ENCODE assay signal across 24 cellular contexts in genomic region chr3:8846176-8846575, GRCh38.
DNase-seq lines count a peak whose midpoint lies in the region; ATAC-seq, FAIRE-seq and TF ChIP-seq lines count a peak whose summit lies in the region.
"Had no signal": no experiment of that assay in that cellular context is flagged by ENCODE, and none has a peak within 500 bp of the region (broad histone marks: within the 10 kb centered on the region; RNA-seq: fewer than 3 reads in every experiment).

No MANE protein-coding gene starts in this region.

- H3K14ac ChIP-seq in trophoblast cell (ENCODE audit: low read length), result no peak overlapping the region

- H3K4me1 Mint-ChIP-seq in GM23338, result peaks cover 7% of the 10 kb centered on the region; the same call in 2 of the 3 replicates
- H3K4me1 Mint-ChIP-seq in activated CD8-positive, alpha-beta T cell treated with anti-CD3 and anti-CD28 coated beads, Interleukin-2, amount 10 ng/mL, durations not matched to agents 7 days and 5 days (ENCODE audit: low read depth), result no peaks in the 10 kb centered on the region
- H3K4me1 Mint-ChIP-seq: naive B cell had no signal

- no peaks in the 10 kb centered on the region for H3K9me3 Mint-ChIP-seq in GM23338
- H3K9me3 Mint-ChIP-seq in activated CD8-positive, alpha-beta T cell treated with anti-CD3 and anti-CD28 coated beads, Interleukin-2, amount 10 ng/mL, durations not matched to agents 7 days and 5 days (ENCODE audit: insufficient read depth), result no peaks in the 10 kb centered on the region

- H4K8ac ChIP-seq in trophoblast cell (ENCODE audit: low read depth, low read length), result no peak overlapping the region

- peak overlapping the region; percentile 81 for H2BK5ac ChIP-seq in trophoblast cell (ENCODE audit: low read depth, low read length, poor library complexity)

- peaks cover 1% of the 10 kb centered on the region for H3K27me3 Mint-ChIP-seq in GM23338 (ENCODE audit: insufficient read depth, low read depth, poor library complexity)
- H3K27me3 Mint-ChIP-seq in activated CD8-positive, alpha-beta T cell treated with anti-CD3 and anti-CD28 coated beads, Interleukin-2, amount 10 ng/mL, durations not matched to agents 7 days and 5 days (ENCODE audit: low read depth), result no peaks in the 10 kb centered on the region
- H3K27me3 Mint-ChIP-seq: naive B cell had no signal

- H3K36me3 Mint-ChIP-seq in GM23338 (ENCODE audit: low read depth), result no peaks in the 10 kb centered on the region
- H3K36me3 Mint-ChIP-seq in activated CD8-positive, alpha-beta T cell treated with anti-CD3 and anti-CD28 coated beads, Interleukin-2, amount 10 ng/mL, durations not matched to agents 7 days and 5 days (ENCODE audit: low read depth), result peaks cover 2% of the 10 kb centered on the region
- H3K36me3 Mint-ChIP-seq: naive B cell had no signal

- peak; percentile 38; the same call in 2 of the 3 replicates for ATAC-seq in GM23338
- no peak for ATAC-seq in HG03159 (IDR thresholded peaks at IDR 0.05; ENCODE audit: unreplicated experiment)
- ATAC-seq in activated CD8-positive, alpha-beta T cell treated with anti-CD3 and anti-CD28 coated beads, Interleukin-2, amount 10 ng/mL, durations not matched to agents 7 days and 5 days, result no peak
- ATAC-seq: left lung, psoas muscle, sciatic nerve had no signal

- H3K36me3 ChIP-seq in GM23338 (ENCODE audit: insufficient read depth), result no peaks in the 10 kb centered on the region
- H3K36me3 ChIP-seq in SJSA1, result peaks cover 10% of the 10 kb centered on the region; the same call in 1 of the 2 replicates
- no peaks in the 10 kb centered on the region for H3K36me3 ChIP-seq in fibroblast of lung (ENCODE audit: control insufficient read depth, insufficient read depth, low read length)
- H3K36me3 ChIP-seq in trophoblast cell (ENCODE audit: control insufficient read depth in 1 of 2, insufficient read depth in 2 of 2, low read length in 2 of 2), result no peaks in the 10 kb centered on the region
- H3K36me3 ChIP-seq: left lung, tibial artery had no signal

- H3K18ac ChIP-seq in trophoblast cell (ENCODE audit: low read length), result peak overlapping the region; percentile 4

- peak overlapping the region; percentile 56 for H2BK120ac ChIP-seq in trophoblast cell (ENCODE audit: insufficient read depth, low read length, poor library complexity)

- peak overlapping the region; percentile 10 for H2BK12ac ChIP-seq in trophoblast cell (ENCODE audit: low read length)

- H4K91ac ChIP-seq in trophoblast cell (ENCODE audit: low read depth, low read length), result peak overlapping the region; percentile 55

- H3K27me3 ChIP-seq in GM23338 (ENCODE audit: insufficient read depth), result no peaks in the 10 kb centered on the region
- H3K27me3 ChIP-seq in SJSA1 (replicated peaks), result no peaks in the 10 kb centered on the region
- no peaks in the 10 kb centered on the region for H3K27me3 ChIP-seq in fibroblast of lung (ENCODE audit: control insufficient read depth, insufficient read depth, low read length)
- H3K27me3 ChIP-seq in trophoblast cell (ENCODE audit: insufficient read depth, low read length), result no peaks in the 10 kb centered on the region
- H3K27me3 ChIP-seq: left lung, SJCRH30, tibial artery had no signal

- CTCF ChIA-PET in activated CD8-positive, alpha-beta T cell treated with anti-CD3 and anti-CD28 coated beads, Interleukin-2, amount 10 ng/mL, durations not matched to agents 7 days and 5 days (lab: Charles Lee), result no interaction called here

- H3K4me2 ChIP-seq in GM23338 (no peak overlapping the region), fibroblast of lung (ENCODE audit: extremely low read depth, insufficient read depth, low read length) (peak overlapping the region; percentile 33), trophoblast cell (ENCODE audit: low read length) (no peak overlapping the region)

- H2AFZ ChIP-seq in GM23338 (no peak overlapping the region), fibroblast of lung (ENCODE audit: low read length) (no peak overlapping the region), trophoblast cell (ENCODE audit: insufficient read depth, low read length, poor library complexity) (no peak overlapping the region)

- H3K27ac ChIP-seq in GM23338 (ENCODE audit: low read depth) (no peak overlapping the region), SJSA1 (peak overlapping the region; percentile 54), fibroblast of lung (ENCODE audit: insufficient read depth, low read length) (no peak overlapping the region), trophoblast cell (ENCODE audit: low read depth, low read length) (peak overlapping the region; percentile 59)
- H3K27ac ChIP-seq: C4-2B, left lung, psoas muscle, SJCRH30, tibial artery had no signal

- H3K23ac ChIP-seq in trophoblast cell (ENCODE audit: low read length), result peak overlapping the region; percentile 56

- H3K79me2 ChIP-seq in GM23338 (replicated peaks; ENCODE audit: insufficient read depth) (no peaks in the 10 kb centered on the region), fibroblast of lung (ENCODE audit: control insufficient read depth, insufficient read depth, low read length) (no peaks in the 10 kb centered on the region), trophoblast cell (ENCODE audit: control insufficient read depth, insufficient read depth, low read length, poor library complexity) (no peaks in the 10 kb centered on the region)

- DNase-seq in GM23338 (ENCODE audit: low spot score) (no peak), SJSA1 (ENCODE audit: low read depth in 1 of 2, low spot score in 2 of 2) (no peak), fibroblast of lung (ENCODE audit: low read depth in 2 of 2) (no peak), trophoblast cell (no peak), GM19239 (ENCODE audit: insufficient read length, low spot score) (no peak), NCI-H2081 (lab: John Stamatoyannopoulos, UW) (no peak)
- DNase-seq in activated CD8-positive, alpha-beta T cell treated with anti-CD3 and anti-CD28 coated beads, Interleukin-2, amount 10 ng/mL, durations not matched to agents 7 days and 5 days, result no peak
- DNase-seq: activated CD4-positive, alpha-beta T cell treated with anti-CD3 and anti-CD28 coated beads, Interleukin-2, amount 50 U/mL, for 4 hours; activated naive CD4-positive, alpha-beta T cell; COR-L47; left lung; naive B cell; NCI-H146; NCI-H2107; psoas muscle; SJCRH30; stimulated activated CD4-positive, alpha-beta T cell treated with anti-CD3 and anti-CD28 coated beads, Interleukin-4, amount 100 ng/mL, for 1 hour; tibial artery had no signal

- FAIRE-seq in GM19239 (lab: Jason Lieb, UNC), result no peak
- FAIRE-seq: endometrium, GM12892 had no signal

- no peaks in the 10 kb centered on the region for H3F3A ChIP-seq in GM23338 (replicated peaks; ENCODE audit: low read depth)

- H3K9me2 ChIP-seq in GM23338 (ENCODE audit: insufficient read depth), result peaks cover 6% of the 10 kb centered on the region; the same call in 1 of the 2 replicates

- H3K4me1 ChIP-seq in GM23338 (ENCODE audit: insufficient read depth), result peaks cover 9% of the 10 kb centered on the region; the same call in 1 of the 2 replicates
- peaks cover 47% of the 10 kb centered on the region for H3K4me1 ChIP-seq in SJSA1 (replicated peaks)
- peaks cover 12% of the 10 kb centered on the region for H3K4me1 ChIP-seq in fibroblast of lung (ENCODE audit: control insufficient read depth, extremely low read depth, insufficient read depth, low read length)
- peaks cover 13 to 21% of the 10 kb centered on the region in 2 experiments for H3K4me1 ChIP-seq in trophoblast cell (ENCODE audit: control insufficient read depth in 1 of 2, insufficient read depth in 2 of 2, low read length in 2 of 2)
- H3K4me1 ChIP-seq: left lung, psoas muscle had no signal

- H3K9me3 ChIP-seq in SJSA1 (replicated peaks) (no peaks in the 10 kb centered on the region), fibroblast of lung (ENCODE audit: control insufficient read depth, insufficient read depth, low read depth, low read length) (no peaks in the 10 kb centered on the region), trophoblast cell (ENCODE audit: insufficient read depth, low read depth, low read length) (no peaks in the 10 kb centered on the region)
- H3K9me3 ChIP-seq: left lung, psoas muscle, SJCRH30, tibial artery had no signal

- H3K4me3 Mint-ChIP-seq in GM23338, result no peak overlapping the region
- no peak overlapping the region for H3K4me3 Mint-ChIP-seq in activated CD8-positive, alpha-beta T cell treated with anti-CD3 and anti-CD28 coated beads, Interleukin-2, amount 10 ng/mL, durations not matched to agents 7 days and 5 days
- H3K4me3 Mint-ChIP-seq: mesothelial cell of epicardium, naive B cell had no signal

- no peak overlapping the region for H3K9ac ChIP-seq in fibroblast of lung (ENCODE audit: insufficient read depth, low read length)
- H3K9ac ChIP-seq in trophoblast cell (ENCODE audit: low read length), result no peak overlapping the region

- no peak overlapping the region for H3K4ac ChIP-seq in trophoblast cell (ENCODE audit: low read depth, low read length)

- no peak overlapping the region for H3K27ac Mint-ChIP-seq in GM23338
- no peak overlapping the region for H3K27ac Mint-ChIP-seq in activated CD8-positive, alpha-beta T cell treated with anti-CD3 and anti-CD28 coated beads, Interleukin-2, amount 10 ng/mL, durations not matched to agents 7 days and 5 days
- H3K27ac Mint-ChIP-seq: mesothelial cell of epicardium, naive B cell had no signal

- WGBS in trophoblast cell (ENCODE audit: extremely low coverage, insufficient coverage, insufficient read length), result no CpG with 5 or more reads among the region's 2 CpGs

- POLR2A ChIA-PET in activated CD8-positive, alpha-beta T cell treated with anti-CD3 and anti-CD28 coated beads, Interleukin-2, amount 10 ng/mL, durations not matched to agents 7 days and 5 days (lab: Charles Lee), result no interaction called here

- H3K4me3 ChIP-seq in GM23338 (no peak overlapping the region), SJSA1 (no peak overlapping the region), fibroblast of lung (replicated peaks in 1 of 4; ENCODE audit: control extremely low read depth in 1 of 4, insufficient read depth in 1 of 4, low read depth in 3 of 4, low read length in 4 of 4) (no peak overlapping the region), trophoblast cell (ENCODE audit: low read depth, low read length) (no peak overlapping the region)
- H3K4me3 ChIP-seq: left lung, psoas muscle, SJCRH30, tibial artery had no signal

- TF ChIP-seq CTCF in GM23338 (conservative IDR thresholded peaks at IDR 0.05; ENCODE audit: low read depth in 2 of 2) (no peak), fibroblast of lung (conservative IDR thresholded peaks at IDR 0.05 in 1 of 2, IDR thresholded peaks at IDR 0.05 in 1 of 2; ENCODE audit: low read depth in 1 of 2, low read length in 2 of 2) (no peak)

- no peaks in the 10 kb centered on the region for H4K20me1 ChIP-seq in GM23338 (replicated peaks; ENCODE audit: insufficient read depth)
- H4K20me1 ChIP-seq in fibroblast of lung (ENCODE audit: control insufficient read depth, extremely low read depth, insufficient read depth, low read length), result no peaks in the 10 kb centered on the region

- peak overlapping the region; percentile 18 for H2AK5ac ChIP-seq in trophoblast cell (ENCODE audit: low read length)

- H4K12ac ChIP-seq in trophoblast cell (ENCODE audit: low read depth, low read length), result no peak overlapping the region

- peaks cover 9% of the 10 kb centered on the region for H3K79me1 ChIP-seq in trophoblast cell (ENCODE audit: low read length)

TF ChIP-seq in GM23338, 12 proteins besides CTCF, POLR2A, EP300 and RAD21 (continues in another document):
- TF ChIP-seq ZNF114 (CRISPR knock-in tag; IDR thresholded peaks at IDR 0.05) (no peak), NANOG (IDR thresholded peaks at IDR 0.05; ENCODE audit: borderline replicate concordance) (no peak)

Comparison
In these comparisons a context has a peak if more than half of its experiments do, and no peak if none do; other contexts are left out.
1. H3K27ac ChIP-seq: peak in SJSA1 (single experiment) and trophoblast cell (single experiment); none in GM23338 (single experiment) and fibroblast of lung (single experiment).